ENCODE assay signal across 30 cellular contexts in the genomic region with DNA sequence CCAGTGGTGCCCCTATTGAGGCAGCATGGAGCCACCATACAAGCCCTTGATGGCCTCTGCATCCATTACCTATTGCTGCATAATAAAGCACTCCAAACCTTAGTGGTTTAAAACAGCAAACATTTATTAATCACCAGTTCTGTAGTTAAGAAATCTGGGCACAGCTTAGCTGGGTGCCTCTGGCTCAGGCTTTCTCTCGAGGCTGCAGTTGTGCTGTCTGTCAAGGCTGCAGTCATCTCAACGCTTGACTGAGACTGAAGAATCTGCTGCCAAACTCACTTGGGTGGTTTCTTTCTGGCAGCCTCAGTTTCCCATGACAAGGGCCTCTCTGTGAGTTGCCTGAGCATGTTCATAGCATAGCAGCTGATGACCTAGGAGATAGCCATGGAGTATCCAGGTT.
"Had no signal": no experiment of that assay in that cellular context is flagged by ENCODE, and none has a peak within 500 bp of the region (broad histone marks: within the 10 kb centered on the region; RNA-seq: fewer than 3 reads in every experiment).

No MANE protein-coding gene starts in this region.

- H3K36me3 ChIP-seq: brain microvascular endothelial cell had no signal

- H3K9ac ChIP-seq: KMS-11 had no signal

- H3K27me3 ChIP-seq: brain microvascular endothelial cell had no signal

- H3K27ac Mint-ChIP-seq: activated CD4-positive, alpha-beta memory T cell treated with anti-CD3 and anti-CD28 coated beads for 36 hours; activated CD4-positive, alpha-beta T cell treated with anti-CD3 and anti-CD28 coated beads for 36 hours; activated naive CD4-positive, alpha-beta T cell treated with anti-CD3 and anti-CD28 coated beads for 36 hours; activated naive CD4-positive, alpha-beta T cell treated with anti-CD3 and anti-CD28 coated beads, Interleukin-2, amount 50 U/mL, for 72 hours; activated T-helper 1 cell treated with anti-CD3 and anti-CD28 coated beads, Interleukin-12 subunit alpha, Interleukin-12 subunit beta, Interleukin-2, Interleukin-4 antibody, amounts not matched to agents 30 ng/mL and 10 ng/mL and 1 ng/mL, durations not matched to agents 14 hours and 24 hours and 36 hours; WTC11 had no signal

- H3K27ac ChIP-seq: brain microvascular endothelial cell, KMS-11 had no signal

- DNase-seq: activated CD4-positive, alpha-beta memory T cell treated with anti-CD3 and anti-CD28 coated beads for 36 hours; activated CD4-positive, alpha-beta T cell treated with anti-CD3 and anti-CD28 coated beads for 36 hours; activated CD4-positive, alpha-beta T cell treated with anti-CD3 and anti-CD28 coated beads, Interleukin-2, amount 50 U/mL, for 1 hour; activated CD8-positive, alpha-beta memory T cell treated with anti-CD3 and anti-CD28 coated beads, Interleukin-2, amount 50 U/mL, for 4 hours; activated gamma-delta T cell treated with Interleukin-2 at 50 U/mL for 16 hours; activated naive CD4-positive, alpha-beta T cell treated with anti-CD3 and anti-CD28 coated beads for 36 hours; activated T-cell treated with anti-CD3 and anti-CD28 coated beads for 4 hours; activated T-cell treated with anti-CD3 and anti-CD28 coated beads, Interleukin-2, amount 50 U/mL, for 4 hours; anterior cingulate cortex; brain microvascular endothelial cell; MM.1S; MV-4-11; NCI-H1092; NCI-H1436 treated with DMSO at 0.1 percent for 48 hours; NCI-H1694 treated with DMSO at 0.1 percent for 48 hours; NCI-H2029; NCI-H345; NCI-H524 treated with DMSO at 0.1 percent for 48 hours; RPMI8226; SIG-M5; T-helper 1 cell; T1000 had no signal

- H3K36me3 Mint-ChIP-seq: activated CD4-positive, alpha-beta memory T cell treated with anti-CD3 and anti-CD28 coated beads for 36 hours; activated naive CD4-positive, alpha-beta T cell treated with anti-CD3 and anti-CD28 coated beads, Interleukin-2, amount 50 U/mL, for 72 hours; WTC11 had no signal

- H3K27me3 Mint-ChIP-seq: activated CD4-positive, alpha-beta memory T cell treated with anti-CD3 and anti-CD28 coated beads for 36 hours; activated CD4-positive, alpha-beta T cell treated with anti-CD3 and anti-CD28 coated beads for 36 hours had no signal

- H3K4me2 ChIP-seq: KMS-11 had no signal

- H3K9me3 Mint-ChIP-seq: activated CD4-positive, alpha-beta memory T cell treated with anti-CD3 and anti-CD28 coated beads for 36 hours; activated naive CD4-positive, alpha-beta T cell treated with anti-CD3 and anti-CD28 coated beads for 36 hours; activated naive CD4-positive, alpha-beta T cell treated with anti-CD3 and anti-CD28 coated beads, Interleukin-2, amount 50 U/mL, for 72 hours; activated T-cell treated with anti-CD3 and anti-CD28 coated beads, Interleukin-2, amount 50 U/mL, for 4 hours; WTC11 had no signal

- H3K4me3 Mint-ChIP-seq: activated CD4-positive, alpha-beta memory T cell treated with anti-CD3 and anti-CD28 coated beads for 36 hours; activated CD4-positive, alpha-beta T cell treated with anti-CD3 and anti-CD28 coated beads for 36 hours; activated naive CD4-positive, alpha-beta T cell treated with anti-CD3 and anti-CD28 coated beads for 36 hours; activated T-cell treated with anti-CD3 and anti-CD28 coated beads, Interleukin-2, amount 50 U/mL, for 4 hours; activated T-helper 1 cell treated with anti-CD3 and anti-CD28 coated beads, Interleukin-12 subunit alpha, Interleukin-12 subunit beta, Interleukin-2, Interleukin-4 antibody, amounts not matched to agents 30 ng/mL and 10 ng/mL and 1 ng/mL, durations not matched to agents 14 hours and 24 hours and 36 hours; WTC11 had no signal

- ATAC-seq: activated CD4-positive, alpha-beta T cell treated with anti-CD3 and anti-CD28 coated beads for 36 hours; activated CD4-positive, CD25-positive, alpha-beta regulatory T cell treated with anti-CD3 and anti-CD28 coated beads, Interleukin-2, amount 50 U/mL, for 24 hours; activated naive CD4-positive, alpha-beta T cell treated with anti-CD3 and anti-CD28 coated beads, Interleukin-2, amount 50 U/mL, for 72 hours; activated T-cell treated with anti-CD3 and anti-CD28 coated beads, Interleukin-2, amount 50 U/mL, for 4 hours; Panc1; Right ventricle myocardium inferior; SK-N-SH treated with all-trans-retinoic acid at 6 μM for 48 hours; WTC11 had no signal
